ENCODE assay signal across 17 cellular contexts in genomic region chr13:93786846-93787245, GRCh38.
"Had no signal": no experiment of that assay in that cellular context is flagged by ENCODE, and none has a peak within 500 bp of the region (broad histone marks: within the 10 kb centered on the region; RNA-seq: fewer than 3 reads in every experiment).

No MANE protein-coding gene starts in this region.

- DNase-seq: activated CD4-positive, alpha-beta T cell treated with anti-CD3 and anti-CD28 coated beads, Interleukin-2, amount 10 ng/mL, durations not matched to agents 24 days and 14 days; activated CD8-positive, alpha-beta T cell treated with anti-CD3 and anti-CD28 coated beads, Interleukin-2, amount 10 ng/mL, durations not matched to agents 7 days and 5 days; activated naive CD4-positive, alpha-beta T cell treated with anti-CD3 and anti-CD28 coated beads for 36 hours; activated T-cell treated with anti-CD3 and anti-CD28 coated beads, Interleukin-2, amount 50 U/mL, for 24 hours; anterior cingulate cortex; effector CD8-positive, alpha-beta T cell; heart right ventricle; left cardiac atrium; mesendoderm; naive thymus-derived CD8-positive, alpha-beta T cell; ovary; psoas muscle; right cardiac atrium; stimulated activated CD4-positive, alpha-beta T cell treated with anti-CD3 and anti-CD28 coated beads, Interleukin-2, amount 100 ng/mL, for 24 hours; stimulated activated naive CD8-positive, alpha-beta T cell treated with anti-CD3 and anti-CD28 coated beads, Interleukin-15, Interleukin-2, amounts not matched to agents 100 U/mL and 50 U/mL, for 24 hours; substantia nigra; tibial artery had no signal

- H3K4me3 ChIP-seq: heart right ventricle, ovary, psoas muscle, tibial artery had no signal

- H3K27ac ChIP-seq: heart right ventricle, ovary, psoas muscle, tibial artery had no signal
